In genomic region chr5:94309166-94309565, GRCh38 we compare ENCODE assay signal across 29 cellular contexts.
"Had no signal": no experiment of that assay in that cellular context is flagged by ENCODE, and none has a peak within 500 bp of the region (broad histone marks: within the 10 kb centered on the region; RNA-seq: fewer than 3 reads in every experiment).

No MANE protein-coding gene starts in this region.

- H3K27ac Mint-ChIP-seq: activated CD4-positive, alpha-beta T cell treated with anti-CD3 and anti-CD28 coated beads, Interleukin-2, amount 10 ng/mL, durations not matched to agents 24 days and 14 days; activated CD8-positive, alpha-beta T cell treated with anti-CD3 and anti-CD28 coated beads for 36 hours; activated naive CD4-positive, alpha-beta T cell treated with anti-CD3 and anti-CD28 coated beads, Interleukin-2, amount 50 U/mL, for 24 hours; activated naive CD8-positive, alpha-beta T cell treated with anti-CD3 and anti-CD28 coated beads, Interleukin-2, amount 10 ng/mL, durations not matched to agents 7 days and 5 days; activated T-cell treated with anti-CD3 and anti-CD28 coated beads, Interleukin-2, amount 50 U/mL, for 24 hours; activated T-helper 2 cell treated with anti-CD3 and anti-CD28 coated beads, Interferon-gamma antibody, Interleukin-2, Interleukin-4, amounts not matched to agents 10 μg/mL and 5 μg/mL and 100 μg/mL, durations not matched to agents 14 hours and 24 hours and 36 hours had no signal

- H3K4me3 ChIP-seq: adrenal gland, Peyer's patch, SJSA1 had no signal

- H3K36me3 ChIP-seq: adrenal gland, Peyer's patch, SJSA1, WERI-Rb-1 had no signal

- ATAC-seq: activated CD8-positive, alpha-beta T cell treated with anti-CD3 and anti-CD28 coated beads for 36 hours had no signal

- H3K27me3 Mint-ChIP-seq: activated CD8-positive, alpha-beta T cell treated with anti-CD3 and anti-CD28 coated beads for 36 hours; activated naive CD4-positive, alpha-beta T cell treated with anti-CD3 and anti-CD28 coated beads, Interleukin-2, amount 50 U/mL, for 24 hours; activated T-cell treated with anti-CD3 and anti-CD28 coated beads, Interleukin-2, amount 50 U/mL, for 24 hours; brain had no signal

- H3K4me1 ChIP-seq: adrenal gland, Peyer's patch, SJSA1 had no signal

- H3K4me1 Mint-ChIP-seq: activated CD4-positive, alpha-beta T cell treated with anti-CD3 and anti-CD28 coated beads, Interleukin-2, amount 10 ng/mL, durations not matched to agents 24 days and 14 days; activated naive CD4-positive, alpha-beta T cell treated with anti-CD3 and anti-CD28 coated beads, Interleukin-2, amount 50 U/mL, for 24 hours; activated naive CD8-positive, alpha-beta T cell treated with anti-CD3 and anti-CD28 coated beads, Interleukin-2, amount 10 ng/mL, durations not matched to agents 7 days and 5 days had no signal

- H3K4me2 ChIP-seq: KMS-11 had no signal

- H3K36me3 Mint-ChIP-seq: activated naive CD4-positive, alpha-beta T cell treated with anti-CD3 and anti-CD28 coated beads, Interleukin-2, amount 50 U/mL, for 24 hours; activated naive CD8-positive, alpha-beta T cell treated with anti-CD3 and anti-CD28 coated beads, Interleukin-2, amount 10 ng/mL, durations not matched to agents 7 days and 5 days; brain had no signal

- H3K4me3 Mint-ChIP-seq: activated CD4-positive, alpha-beta T cell treated with anti-CD3 and anti-CD28 coated beads, Interleukin-2, amount 10 ng/mL, durations not matched to agents 24 days and 14 days; activated CD8-positive, alpha-beta T cell treated with anti-CD3 and anti-CD28 coated beads for 36 hours; activated naive CD4-positive, alpha-beta T cell treated with anti-CD3 and anti-CD28 coated beads, Interleukin-2, amount 50 U/mL, for 24 hours; activated naive CD8-positive, alpha-beta T cell treated with anti-CD3 and anti-CD28 coated beads, Interleukin-2, amount 10 ng/mL, durations not matched to agents 7 days and 5 days; activated T-cell treated with anti-CD3 and anti-CD28 coated beads, Interleukin-2, amount 50 U/mL, for 24 hours; brain had no signal

- DNase-seq: activated CD4-positive, alpha-beta T cell treated with anti-CD3 and anti-CD28 coated beads, Interleukin-2, amount 10 ng/mL, durations not matched to agents 24 days and 14 days; activated CD4-positive, alpha-beta T cell treated with anti-CD3 and anti-CD28 coated beads, Interleukin-2, amount 50 U/mL, for 4 hours; activated CD8-positive, alpha-beta T cell treated with anti-CD3 and anti-CD28 coated beads for 36 hours; activated gamma-delta T cell; activated naive CD4-positive, alpha-beta T cell treated with Interleukin-2 at 50 U/mL for 16 hours; activated naive CD8-positive, alpha-beta T cell treated with anti-CD3 and anti-CD28 coated beads, Interleukin-2, amount 10 ng/mL, durations not matched to agents 7 days and 5 days; activated T-cell treated with anti-CD3 and anti-CD28 coated beads, Interleukin-2, amount 50 U/mL, for 24 hours; adrenal gland; caudate nucleus; MM.1S; MV-4-11; NCI-H1092; NCI-H1436 treated with DMSO at 0.1 percent for 48 hours; NCI-H1694 treated with DMSO at 0.1 percent for 48 hours; NCI-H2029; NCI-H345; NCI-H524 treated with DMSO at 0.1 percent for 48 hours; Peyer's patch; RPMI8226; SHP77 treated with DMSO at 0.1 percent for 48 hours; SW 1271; T1000; WERI-Rb-1 had no signal

- H3K9ac ChIP-seq: KMS-11 had no signal

- H3K27me3 ChIP-seq: adrenal gland, Peyer's patch, SJSA1 had no signal

- FAIRE-seq: bronchial epithelial cell had no signal

- H3K9me3 Mint-ChIP-seq: activated CD4-positive, alpha-beta T cell treated with anti-CD3 and anti-CD28 coated beads, Interleukin-2, amount 10 ng/mL, durations not matched to agents 24 days and 14 days; activated CD8-positive, alpha-beta T cell treated with anti-CD3 and anti-CD28 coated beads for 36 hours; activated naive CD4-positive, alpha-beta T cell treated with anti-CD3 and anti-CD28 coated beads, Interleukin-2, amount 50 U/mL, for 24 hours; activated naive CD8-positive, alpha-beta T cell treated with anti-CD3 and anti-CD28 coated beads, Interleukin-2, amount 10 ng/mL, durations not matched to agents 7 days and 5 days; activated T-cell treated with anti-CD3 and anti-CD28 coated beads, Interleukin-2, amount 50 U/mL, for 24 hours; activated T-helper 2 cell treated with anti-CD3 and anti-CD28 coated beads, Interferon-gamma antibody, Interleukin-2, Interleukin-4, amounts not matched to agents 10 μg/mL and 5 μg/mL and 100 μg/mL, durations not matched to agents 14 hours and 24 hours and 36 hours; brain had no signal

- H3K9me3 ChIP-seq: adrenal gland, Peyer's patch, SJSA1 had no signal

- H3K27ac ChIP-seq: adrenal gland, KMS-11, Peyer's patch, SJSA1, WERI-Rb-1 had no signal
